5 cellular contexts compared by ENCODE assay signal in the genomic region with DNA sequence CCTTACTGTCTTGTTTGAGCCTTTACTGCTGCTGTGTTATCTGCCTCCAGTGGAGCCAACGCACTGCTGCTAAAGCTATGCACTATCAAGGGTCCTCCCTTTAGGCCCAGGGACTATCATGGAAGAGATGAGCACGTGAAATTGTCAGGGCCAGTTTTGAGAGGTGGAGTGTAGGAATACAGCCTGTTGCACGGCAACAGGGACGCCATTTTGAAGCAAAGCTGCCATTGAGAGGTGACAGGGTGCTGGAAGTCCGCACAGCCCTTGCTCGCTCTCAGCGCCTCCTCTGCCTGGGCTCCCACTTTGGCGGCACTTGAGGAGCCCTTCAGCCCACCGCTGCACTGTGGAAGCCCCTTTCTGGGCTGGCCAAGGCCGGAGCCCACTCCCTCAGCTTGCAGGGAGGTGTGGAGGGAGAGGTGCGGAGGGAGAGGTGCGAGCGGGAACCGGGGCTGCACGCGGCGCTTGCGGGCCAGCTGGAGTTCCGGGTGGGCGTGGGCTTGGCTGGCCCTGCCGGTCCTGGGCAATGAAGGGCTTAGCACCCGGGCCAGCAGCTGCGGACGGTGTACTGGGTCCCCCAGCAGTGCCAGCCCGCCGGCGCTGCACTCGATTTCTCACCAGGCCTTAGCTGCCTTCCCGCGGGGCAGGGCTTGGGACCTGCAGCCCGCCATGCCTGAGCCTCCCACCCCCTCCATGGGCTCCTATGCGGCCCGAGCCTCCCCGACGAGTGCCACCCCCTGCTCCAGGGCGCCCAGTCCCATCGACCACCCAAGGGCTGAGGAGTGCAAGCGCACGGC. TPM values are rescaled to one million over a fixed set of nuclear protein-coding genes. Genes with fewer than 3 reads are reported as not detected.
"Had no signal": no experiment of that assay in that cellular context is flagged by ENCODE, and none has a peak within 500 bp of the region (broad histone marks: within the 10 kb centered on the region; RNA-seq: fewer than 3 reads in every experiment).

No MANE protein-coding gene starts in this region.

RNA-seq across cellular contexts. Expression of gene MUC22, which starts 10.0 kb away (rescaled TPM):
- total RNA-seq: GM23248, H4, H7, HT-29, IMR-90 had no signal

RNA-seq across cellular contexts. Expression of gene MUC21, which starts 16.7 kb away (rescaled TPM):
- total RNA-seq: GM23248, H4, H7, HT-29, IMR-90 had no signal

RNA-seq across cellular contexts. Expression of gene MUCL3, which starts 59.5 kb away (rescaled TPM):
- total RNA-seq: GM23248, H4, H7, IMR-90 had no signal
